9 cellular contexts compared by ENCODE assay signal in the genomic region with DNA sequence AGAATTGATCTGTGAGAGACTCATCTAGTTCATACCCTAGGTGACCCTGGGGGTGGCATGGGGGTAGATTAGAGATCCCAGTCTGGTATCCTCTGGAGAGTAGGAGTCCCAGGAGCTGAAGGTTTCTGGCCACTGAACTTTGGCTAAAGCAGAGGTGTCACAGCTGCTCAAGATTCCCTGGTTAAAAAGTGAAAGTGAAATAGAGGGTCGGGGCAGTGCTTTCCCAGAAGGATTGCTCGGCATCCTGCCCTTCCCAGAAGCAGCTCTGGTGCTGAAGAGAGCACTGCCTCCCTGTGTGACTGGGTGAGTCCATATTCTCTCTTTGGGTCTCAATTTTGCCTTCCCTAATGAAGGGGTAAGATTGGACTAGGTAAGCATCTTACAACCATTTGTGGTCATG. TPM values are rescaled to one million over a fixed set of nuclear protein-coding genes. Genes with fewer than 3 reads are reported as not detected.
DNase-seq lines count a peak whose midpoint lies in the region; ATAC-seq, FAIRE-seq and TF ChIP-seq lines count a peak whose summit lies in the region.
"Had no signal": no experiment of that assay in that cellular context is flagged by ENCODE, and none has a peak within 500 bp of the region (broad histone marks: within the 10 kb centered on the region; RNA-seq: fewer than 3 reads in every experiment).

No MANE protein-coding gene starts in this region.

- peaks cover 46 to 73% of the 10 kb centered on the region in 2 experiments for H3K4me1 ChIP-seq in K562 (replicated peaks in 1 of 2; ENCODE audit: control insufficient read depth in 2 of 2, insufficient read depth in 2 of 2, low read length in 2 of 2)
- peaks cover 0 to 24% (median 16%) of the 10 kb centered on the region in 4 donors for H3K4me1 ChIP-seq in tibial artery

- ATAC-seq in activated CD8-positive, alpha-beta memory T cell treated with anti-CD3 and anti-CD28 coated beads, Interleukin-2, amount 10 ng/mL, durations not matched to agents 7 days and 5 days = no peak
- no peak for ATAC-seq in K562
- ATAC-seq in memory B cell (ENCODE audit: low read depth) = no peak
- no peak for ATAC-seq in HG02852 (IDR thresholded peaks at IDR 0.05; ENCODE audit: unreplicated experiment)

- peaks cover 14% of the 10 kb centered on the region for H3K9me1 ChIP-seq in K562 (ENCODE audit: control insufficient read depth, insufficient read depth, low read length)

- peak overlapping the region; percentile 69 for H3K4me3 Mint-ChIP-seq in activated CD8-positive, alpha-beta memory T cell treated with anti-CD3 and anti-CD28 coated beads, Interleukin-2, amount 10 ng/mL, durations not matched to agents 7 days and 5 days
- peak overlapping the region; percentile 96 for H3K4me3 Mint-ChIP-seq in memory B cell

- no peaks in the 10 kb centered on the region for H3K9me3 Mint-ChIP-seq in activated CD8-positive, alpha-beta memory T cell treated with anti-CD3 and anti-CD28 coated beads, Interleukin-2, amount 10 ng/mL, durations not matched to agents 7 days and 5 days (ENCODE audit: low read depth)
- H3K9me3 Mint-ChIP-seq in memory B cell = no peaks in the 10 kb centered on the region

- peaks cover 19% of the 10 kb centered on the region for H3K4me1 Mint-ChIP-seq in activated CD8-positive, alpha-beta memory T cell treated with anti-CD3 and anti-CD28 coated beads, Interleukin-2, amount 10 ng/mL, durations not matched to agents 7 days and 5 days
- H3K4me1 Mint-ChIP-seq in memory B cell = peaks cover 45% of the 10 kb centered on the region

- peak overlapping the region; percentile 42; the same call in 1 of the 2 replicates for H3K4me2 ChIP-seq in K562 (ENCODE audit: insufficient read depth, low read length)

- H3K9ac ChIP-seq in K562 (ENCODE audit: insufficient read depth in 1 of 2, low read depth in 2 of 2, low read length in 2 of 2) = peak overlapping the region; percentile 30 to 59; a peak in 2 of 4 replicates

- TF ChIP-seq POLR2A in K562 (conservative IDR thresholded peaks at IDR 0.05) = no peak
- no peak for TF ChIP-seq POLR2A in GM12892 (IDR thresholded peaks at IDR 0.05; ENCODE audit: low read depth, low read length)

- no peak overlapping the region for H3K4me3 ChIP-seq in K562
- H3K4me3 ChIP-seq in tibial artery = peak overlapping the region; percentile 9 to 28

- in situ Hi-C loops in K562 (cut with MboI) = no loop called here

- no peak for TF ChIP-seq RAD21 in K562 (CRISPR knock-in tag; conservative IDR thresholded peaks at IDR 0.05 in 1 of 2, IDR thresholded peaks at IDR 0.05 in 1 of 2)

- CTCF ChIA-PET in activated CD8-positive, alpha-beta memory T cell treated with anti-CD3 and anti-CD28 coated beads, Interleukin-2, amount 10 ng/mL, durations not matched to agents 7 days and 5 days (lab: Charles Lee) = interaction anchor here (0.8 to 2.8 kb wide), 9 partner anchors 10 to 145 kb away, joined by 3 to 11 read pairs (median 3); no protein-coding TSS in a partner anchor
- CTCF ChIA-PET in K562 (lab: Yijun Ruan, JAX; ENCODE audit: low intra/inter-chr PET ratio) = no interaction called here

- H3K27me3 Mint-ChIP-seq in activated CD8-positive, alpha-beta memory T cell treated with anti-CD3 and anti-CD28 coated beads, Interleukin-2, amount 10 ng/mL, durations not matched to agents 7 days and 5 days = no peaks in the 10 kb centered on the region
- no peaks in the 10 kb centered on the region for H3K27me3 Mint-ChIP-seq in memory B cell

- peaks cover 10% of the 10 kb centered on the region for H4K20me1 ChIP-seq in K562 (replicated peaks; ENCODE audit: control insufficient read depth, insufficient read depth, low read length)

- TF ChIP-seq CTCF in K562 (IDR thresholded peaks at IDR 0.05 in 2 of 3, conservative IDR thresholded peaks at IDR 0.05 in 1 of 3; ENCODE audit: insufficient read depth in 2 of 3, low read depth in 1 of 3, low read length in 3 of 3) (no peak), tibial artery (IDR thresholded peaks at IDR 0.05) (no peak)

- H3K9me3 ChIP-seq in K562 (replicated peaks; ENCODE audit: control insufficient read depth, insufficient read depth, low read depth, low read length) (no peaks in the 10 kb centered on the region), tibial artery (no peaks in the 10 kb centered on the region)

- intact Hi-C loops in K562 (cut with micrococcal nuclease) (loop anchor here (5.0 kb wide), 1 partner anchor 137 kb away; no protein-coding TSS in a partner anchor), tibial artery (cut with DNase I; ENCODE audit: low total_unique reads) (no loop called here)

- no TSS peak for BruUV-seq in K562 (replicated peaks; lab: Mats Ljungman, UMichigan)

- TF ChIP-seq EP300 in K562 (IDR thresholded peaks at IDR 0.05; ENCODE audit: low read length) = no peak

- peaks cover 65% of the 10 kb centered on the region; the same call in 2 of the 3 replicates for H3K36me3 ChIP-seq in K562 (ENCODE audit: control insufficient read depth, insufficient read depth, low read length)
- peaks cover 16 to 60% (median 40%) of the 10 kb centered on the region in 3 donors for H3K36me3 ChIP-seq in tibial artery

- DNase-seq in activated CD8-positive, alpha-beta memory T cell treated with anti-CD3 and anti-CD28 coated beads, Interleukin-2, amount 10 ng/mL, durations not matched to agents 7 days and 5 days = no peak
- DNase-seq in activated CD8-positive, alpha-beta memory T cell treated with anti-CD3 and anti-CD28 coated beads for 24 hours = no peak
- DNase-seq in K562 (ENCODE audit: extremely low read depth in 1 of 4, low spot score in 3 of 4) (no peak), memory B cell (ENCODE audit: low spot score in 2 of 2) (no peak), tibial artery (no peak), GM12892 (ENCODE audit: insufficient read length) (no peak), NCI-H1694 (lab: John Stamatoyannopoulos, UW) (no peak)
- DNase-seq: NCI-H187 had no signal

- WGBS in K562 (ENCODE audit: insufficient coverage, low coverage, missing lambda C conversion rate) = 5% methylated on average over 2 of the region's 2 CpGs

- FAIRE-seq in K562 (lab: Jason Lieb, UNC) (no peak), GM12892 (lab: Jason Lieb, UNC) (no peak)

- no peaks in the 10 kb centered on the region for H3K79me2 ChIP-seq in K562 (ENCODE audit: control insufficient read depth, insufficient read depth, low read length)

- POLR2A ChIA-PET in K562 (lab: Yijun Ruan, JAX) = interaction anchor here (0.7 to 2.1 kb wide), 6 partner anchors 10 to 287 kb away, joined by 3 to 10 read pairs (median 4); no protein-coding TSS in a partner anchor

- H3K27me3 ChIP-seq in K562 (ENCODE audit: control insufficient read depth in 2 of 2, insufficient read depth in 2 of 2, low read length in 2 of 2) (no peaks in the 10 kb centered on the region), tibial artery (no peaks in the 10 kb centered on the region)

- H2AFZ ChIP-seq in K562 (ENCODE audit: low read depth, low read length) = no peak overlapping the region

- H3K36me3 Mint-ChIP-seq in activated CD8-positive, alpha-beta memory T cell treated with anti-CD3 and anti-CD28 coated beads, Interleukin-2, amount 10 ng/mL, durations not matched to agents 7 days and 5 days = peaks cover 7% of the 10 kb centered on the region
- H3K36me3 Mint-ChIP-seq in memory B cell = peaks cover 21% of the 10 kb centered on the region

- H3K27ac ChIP-seq in K562 (ENCODE audit: extremely low read depth, low read depth, low read length) (peak overlapping the region; percentile 34), tibial artery (peak overlapping the region; percentile 44 to 65)

- H3K27ac Mint-ChIP-seq in activated CD8-positive, alpha-beta memory T cell treated with anti-CD3 and anti-CD28 coated beads, Interleukin-2, amount 10 ng/mL, durations not matched to agents 7 days and 5 days = peak overlapping the region; percentile 93
- peak overlapping the region; percentile 98 for H3K27ac Mint-ChIP-seq in memory B cell

TF ChIP-seq in K562, 482 proteins besides CTCF, POLR2A, EP300 and RAD21 (continues in another document):
- TF ChIP-seq HDAC1 (IDR thresholded peaks at IDR 0.05) (no peak), FOXJ2 (tag; IDR thresholded peaks at IDR 0.05) (no peak)
- TF ChIP-seq, protein P1, sequence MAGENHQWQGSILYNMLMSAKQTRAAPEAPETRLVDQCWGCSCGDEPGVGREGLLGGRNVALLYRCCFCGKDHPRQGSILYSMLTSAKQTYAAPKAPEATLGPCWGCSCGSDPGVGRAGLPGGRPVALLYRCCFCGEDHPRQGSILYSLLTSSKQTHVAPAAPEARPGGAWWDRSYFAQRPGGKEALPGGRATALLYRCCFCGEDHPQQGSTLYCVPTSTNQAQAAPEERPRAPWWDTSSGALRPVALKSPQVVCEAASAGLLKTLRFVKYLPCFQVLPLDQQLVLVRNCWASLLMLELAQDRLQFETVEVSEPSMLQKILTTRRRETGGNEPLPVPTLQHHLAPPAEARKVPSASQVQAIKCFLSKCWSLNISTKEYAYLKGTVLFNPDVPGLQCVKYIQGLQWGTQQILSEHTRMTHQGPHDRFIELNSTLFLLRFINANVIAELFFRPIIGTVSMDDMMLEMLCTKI (IDR thresholded peaks at IDR 0.05; ENCODE audit: partially characterized antibody) = no peak

RNA-seq across cellular contexts. Expression of a gene that starts 0.7 kb away (rescaled TPM):
- total RNA-seq in activated CD8-positive, alpha-beta memory T cell treated with anti-CD3 and anti-CD28 coated beads, Interleukin-2, amount 10 ng/mL, durations not matched to agents 7 days and 5 days = 10 to 100 TPM in 1 of 2 experiments, 1 to 10 TPM in 1; 7.0 to 11.2 TPM
- total RNA-seq in K562 (2011; cell fraction: chromatin; rRNA removed; ENCODE audit: low replicate concordance) = 50.1 and 71.5 TPM in 2 replicates
- total RNA-seq in K562 (2011; cell fraction: nucleolus; rRNA removed) = 32.2 and 35.4 TPM in 2 replicates
- 35.9 and 50.0 TPM in 2 replicates for total RNA-seq in K562 (2011; cell fraction: nucleoplasm; rRNA removed)
- total RNA-seq in K562 (2014; rRNA removed) (2.1 and 2.9 TPM in 2 replicates), K562 (2014; rRNA removed; fragmentation: Illumina TruSeq; extraction: Trizol) (2.7 and 3.2 TPM in 2 replicates), K562 (2015; rRNA removed; fragmentation: Illumina TruSeq; extraction: Trizol) (3.2 and 3.5 TPM in 2 replicates), K562 (2021) (5.2 and 9.4 TPM in 2 replicates)
- polyA plus RNA-seq in K562 (2011; rRNA removed) (6.4 and 10.7 TPM in 2 replicates), K562 (2014; fragmentation: Illumina TruSeq; extraction: Trizol) (6.1 TPM in 2 replicates), K562 (2014; fragmentation: Nextera tagmentation; extraction: Ambion mirVana) (under 1 TPM; 0.34 to 0.35 TPM), K562 (2014; rRNA removed) (6.3 and 7.2 TPM in 2 replicates)
- polyA plus RNA-seq in K562 (2011; cell fraction: cytosol; rRNA removed) = 9.9 and 10.0 TPM in 2 replicates
- polyA plus RNA-seq in K562 (2011; cell fraction: nucleus; rRNA removed) = 56.7 and 61.5 TPM in 2 replicates
- polyA plus RNA-seq in K562 (2012) = 5.7 and 12.3 TPM in 2 replicates
- 9.5 and 10.0 TPM in 2 replicates for polyA minus RNA-seq in K562 (2011; rRNA and poly(A)+ RNA removed)
- polyA minus RNA-seq in K562 (2011; cell fraction: cytosol; rRNA and poly(A)+ RNA removed) = 2.2 and 3.4 TPM in 2 replicates
- polyA minus RNA-seq in K562 (2011; cell fraction: nucleus; rRNA and poly(A)+ RNA removed) = 11.3 and 13.7 TPM in 2 replicates
- 5.1 TPM for polyA plus RNA-seq in GM12892 (2012; ENCODE audit: missing spikeins)
